In genomic region chr1:149899460-149900284, GRCh38 we compare ENCODE assay signal across 1 cellular context.
TF ChIP-seq lines count a peak whose summit lies in the region.

Gene BOLA1, plus strand, starts transcription at chr1:149899568. Its CDS starts 492 bp downstream, at chr1:149900060.

TF ChIP-seq in HepG2, 621 proteins besides CTCF, POLR2A, EP300 and RAD21 (continued from another document and continues in another):
- TF ChIP-seq ESRRA (CRISPR knock-in tag; IDR thresholded peaks at IDR 0.05; ENCODE audit: low read depth) (0 out of 2 replicates have a peak, but pooled peaks have one; percentile 27), SRF (IDR thresholded peaks at IDR 0.05; ENCODE audit: low read depth, low read length) (no peak), KLF12 (CRISPR knock-in tag; IDR thresholded peaks at IDR 0.05; ENCODE audit: borderline replicate concordance) (no peak), HDAC2 (CRISPR knock-in tag; IDR thresholded peaks at IDR 0.05) (peak; percentile 28; the same call in 1 of the 2 replicates), YY1 (IDR thresholded peaks at IDR 0.05; ENCODE audit: insufficient read depth, insufficient replicate concordance, low read depth, low read length) (peak; percentile 83), POGZ (CRISPR knock-in tag; IDR thresholded peaks at IDR 0.05) (peak; percentile 63; the same call in 1 of the 2 replicates), ZNF350 (CRISPR knock-in tag; IDR thresholded peaks at IDR 0.05; ENCODE audit: borderline replicate concordance, low read depth) (peak; percentile 39; the same call in 1 of the 2 replicates), KLF16 (CRISPR knock-in tag; IDR thresholded peaks at IDR 0.05) (0 out of 4 replicates have a peak, but pooled peaks of 1 of the 2 experiments have one; percentile 50), SMYD3 (CRISPR knock-in tag; IDR thresholded peaks at IDR 0.05) (no peak), THAP11 (CRISPR knock-in tag; IDR thresholded peaks at IDR 0.05) (peak; percentile 100), BCL3 (CRISPR knock-in tag; IDR thresholded peaks at IDR 0.05) (0 out of 2 replicates have a peak, but pooled peaks have one; percentile 30), ZSCAN22 (CRISPR knock-in tag; IDR thresholded peaks at IDR 0.05) (no peak), PHF20 (CRISPR knock-in tag; IDR thresholded peaks at IDR 0.05) (peak; percentile 69), BRF2 (CRISPR knock-in tag; IDR thresholded peaks at IDR 0.05) (no peak), AKNA (CRISPR knock-in tag; IDR thresholded peaks at IDR 0.05; ENCODE audit: borderline replicate concordance) (no peak), LRRFIP1 (CRISPR knock-in tag; conservative IDR thresholded peaks at IDR 0.05) (no peak), HIVEP1 (CRISPR knock-in tag; IDR thresholded peaks at IDR 0.05) (no peak), MYC (CRISPR knock-in tag; IDR thresholded peaks at IDR 0.05; ENCODE audit: borderline replicate concordance) (peak; percentile 63; the same call in 1 of the 2 replicates), NR2F1 (CRISPR knock-in tag; IDR thresholded peaks at IDR 0.05) (no peak), CREB1 (IDR thresholded peaks at IDR 0.05) (peak; percentile 42; the same call in 1 of the 2 replicates), CREB1 (CRISPR knock-in tag; IDR thresholded peaks at IDR 0.05) (peak; percentile 82), ATF4 (CRISPR knock-in tag; IDR thresholded peaks at IDR 0.05) (peak in 1 of 2 experiments; percentile 57; a peak in 1 of 4 replicates), AGO2 (optimal IDR thresholded peaks at IDR 0.05; ENCODE audit: low read depth, low read length) (peak; percentile 61), ZNF770 (CRISPR knock-in tag; IDR thresholded peaks at IDR 0.05) (no peak), PAX8 (CRISPR knock-in tag; IDR thresholded peaks at IDR 0.05; ENCODE audit: borderline replicate concordance) (no peak), HBP1 (CRISPR knock-in tag; IDR thresholded peaks at IDR 0.05; ENCODE audit: low read depth) (0 out of 2 replicates have a peak, but pooled peaks have one; percentile 45), ZFY (CRISPR knock-in tag; IDR thresholded peaks at IDR 0.05) (peak; percentile 85), CREM (IDR thresholded peaks at IDR 0.05) (peak; percentile 94), CREM (CRISPR knock-in tag; IDR thresholded peaks at IDR 0.05) (no peak), SALL1 (CRISPR knock-in tag; IDR thresholded peaks at IDR 0.05) (peak; percentile 49; the same call in 1 of the 2 replicates), AHR (CRISPR knock-in tag; IDR thresholded peaks at IDR 0.05) (peak; percentile 83; the same call in 1 of the 2 replicates), EZH2 (conservative IDR thresholded peaks at IDR 0.05; ENCODE audit: low read depth, low read length) (no peak), THAP8 (CRISPR knock-in tag; IDR thresholded peaks at IDR 0.05; ENCODE audit: borderline replicate concordance) (no peak), BCL6 (CRISPR knock-in tag; IDR thresholded peaks at IDR 0.05) (peak; percentile 6; the same call in 1 of the 2 replicates), ZNF644 (CRISPR knock-in tag; IDR thresholded peaks at IDR 0.05; ENCODE audit: low read depth) (no peak), MNT (IDR thresholded peaks at IDR 0.05) (peak; percentile 70)
